8 cellular contexts compared by ENCODE assay signal in genomic region chr7:99617187-99617781, GRCh38. TPM values are rescaled to one million over a fixed set of nuclear protein-coding genes. Genes with fewer than 3 reads are reported as not detected.
DNase-seq lines count a peak whose midpoint lies in the region; ATAC-seq and TF ChIP-seq lines count a peak whose summit lies in the region.

No MANE protein-coding gene starts in this region.

- peak overlapping the region; percentile 92 for H3K4me3 Mint-ChIP-seq in osteocyte (ENCODE audit: unreplicated experiment)

- H3K9ac ChIP-seq in Karpas-422 (ENCODE audit: low read length), result peak overlapping the region; percentile 98

- ATAC-seq in GM19397 (IDR thresholded peaks at IDR 0.05; ENCODE audit: unreplicated experiment) (peak; percentile 45), GM18907 (IDR thresholded peaks at IDR 0.05; ENCODE audit: unreplicated experiment) (no peak), HG03025 (IDR thresholded peaks at IDR 0.05; ENCODE audit: low FRiP score, unreplicated experiment) (no peak)

- no peaks in the 10 kb centered on the region for H3K9me3 Mint-ChIP-seq in osteocyte (ENCODE audit: unreplicated experiment)

- H3K36me3 ChIP-seq in Karpas-422 (ENCODE audit: insufficient read depth, low read length), result peaks cover 10% of the 10 kb centered on the region; the same call in 1 of the 2 replicates
- H3K36me3 ChIP-seq in effector memory CD4-positive, alpha-beta T cell (ENCODE audit: control insufficient read depth, insufficient read depth, low read length), result peaks cover 38% of the 10 kb centered on the region

- no peak overlapping the region for H3K27ac ChIP-seq in Karpas-422 (ENCODE audit: low read length)
- H3K27ac ChIP-seq in effector memory CD4-positive, alpha-beta T cell (ENCODE audit: insufficient read depth, low read length, poor library complexity, severe bottlenecking), result peak overlapping the region; percentile 85

- peaks cover 28% of the 10 kb centered on the region for H3K79me2 ChIP-seq in Karpas-422 (ENCODE audit: low read length)

- H3K9me2 ChIP-seq in Karpas-422 (replicated peaks; ENCODE audit: insufficient read depth, low read length), result no peaks in the 10 kb centered on the region

- no peaks in the 10 kb centered on the region for H3K27me3 ChIP-seq in Karpas-422 (ENCODE audit: low read length)
- no peaks in the 10 kb centered on the region for H3K27me3 ChIP-seq in effector memory CD4-positive, alpha-beta T cell (replicated peaks; ENCODE audit: control insufficient read depth, insufficient read depth, low read length, poor library complexity, severe bottlenecking)

- peak overlapping the region; percentile 98 for H3K4me3 ChIP-seq in Karpas-422 (ENCODE audit: low read length)
- H3K4me3 ChIP-seq in effector memory CD4-positive, alpha-beta T cell (ENCODE audit: insufficient read depth, low read depth, low read length, poor library complexity, severe bottlenecking), result peak overlapping the region; percentile 87

- DNase-seq in Karpas-422 (peak; percentile 38), osteocyte (ENCODE audit: extremely low spot score, unreplicated experiment) (peak; percentile 54), NCI-H1436 (lab: John Stamatoyannopoulos, UW) (no peak)
- DNase-seq in effector memory CD4-positive, alpha-beta T cell, result no peak
- DNase-seq in activated CD4-positive, alpha-beta T cell treated with anti-CD3 and anti-CD28 coated beads, Interleukin-2, amount 50 U/mL, for 48 hours, result no peak

- H3K27me3 Mint-ChIP-seq in osteocyte (ENCODE audit: unreplicated experiment), result no peaks in the 10 kb centered on the region

- peak overlapping the region; percentile 99 for H2AFZ ChIP-seq in Karpas-422 (ENCODE audit: low read length)

- H3K9me3 ChIP-seq in Karpas-422 (ENCODE audit: low read length), result no peaks in the 10 kb centered on the region
- no peaks in the 10 kb centered on the region for H3K9me3 ChIP-seq in effector memory CD4-positive, alpha-beta T cell (ENCODE audit: control insufficient read depth, low read length)

- H3K36me3 Mint-ChIP-seq in osteocyte (ENCODE audit: unreplicated experiment), result peaks cover 26% of the 10 kb centered on the region

- peaks cover 25% of the 10 kb centered on the region for H3K4me1 Mint-ChIP-seq in osteocyte (ENCODE audit: unreplicated experiment)

- H3K4me1 ChIP-seq in Karpas-422 (ENCODE audit: low read length), result peaks cover 22% of the 10 kb centered on the region
- no peaks in the 10 kb centered on the region for H3K4me1 ChIP-seq in effector memory CD4-positive, alpha-beta T cell (ENCODE audit: control insufficient read depth, insufficient read depth, low read length, poor library complexity, severe bottlenecking)

- TF ChIP-seq CTCF in osteocyte (IDR thresholded peaks at IDR 0.05), result no peak

- H3K4me2 ChIP-seq in Karpas-422 (ENCODE audit: low read depth, low read length, poor library complexity, severe bottlenecking), result peak overlapping the region; percentile 92

- no peaks in the 10 kb centered on the region; the same call in 1 of the 2 replicates for H4K20me1 ChIP-seq in Karpas-422 (ENCODE audit: insufficient read depth, low read depth, low read length)

- H3K27ac Mint-ChIP-seq in osteocyte (ENCODE audit: unreplicated experiment), result peak overlapping the region; percentile 91

RNA-seq across cellular contexts. Expression of gene ZSCAN25, which starts 0.5 kb away (rescaled TPM):
- 12.3 and 22.1 TPM in 2 replicates for total RNA-seq in Karpas-422 (2014; rRNA removed; shearing (Covaris generic); ENCODE audit: low replicate concordance)
- total RNA-seq in osteocyte, result 19.6 and 20.7 TPM in 2 replicates

RNA-seq across cellular contexts. Expression of gene TMEM225B, which starts 19.2 kb away (rescaled TPM):
- total RNA-seq in Karpas-422 (2014; rRNA removed; shearing (Covaris generic); ENCODE audit: low replicate concordance), result 1.6 TPM in 1 of 2 replicates, not detected in the other
- 1.1 and 1.6 TPM in 2 replicates for total RNA-seq in osteocyte

RNA-seq across cellular contexts. Expression of gene ZNF655, which starts 58.8 kb away (rescaled TPM):
- total RNA-seq in Karpas-422 (2014; rRNA removed; shearing (Covaris generic); ENCODE audit: low replicate concordance), result 169 TPM in 2 replicates
- total RNA-seq in osteocyte, result 62.8 and 64.2 TPM in 2 replicates

Comparison
In these comparisons a context has a peak if more than half of its experiments do, and no peak if none do; other contexts are left out.
1. DNase-seq: peak in Karpas-422 (single experiment) and osteocyte (single experiment); none in effector memory CD4-positive, alpha-beta T cell (0 of 3), activated CD4-positive, alpha-beta T cell treated with anti-CD3 and anti-CD28 coated beads, Interleukin-2, amount 50 U/mL, for 48 hours (0 of 2) and NCI-H1436 (single experiment).